In genomic region chr21:34570315-34570714, GRCh38 we compare ENCODE assay signal across 19 cellular contexts. TPM values are rescaled to one million over a fixed set of nuclear protein-coding genes. Genes with fewer than 3 reads are reported as not detected.
DNase-seq lines count a peak whose midpoint lies in the region; ATAC-seq, FAIRE-seq and TF ChIP-seq lines count a peak whose summit lies in the region.
"Had no signal": no experiment of that assay in that cellular context is flagged by ENCODE, and none has a peak within 500 bp of the region (broad histone marks: within the 10 kb centered on the region; RNA-seq: fewer than 3 reads in every experiment).

No MANE protein-coding gene starts in this region.

- peak; percentile 48 to 62 for ATAC-seq in lower lobe of right lung
- ATAC-seq: HepG2 had no signal

- H3K27ac ChIP-seq in lower lobe of right lung, result no peak overlapping the region

- H3K27me3 ChIP-seq in lower lobe of right lung (ENCODE audit: low read depth), result no peaks in the 10 kb centered on the region
- H3K27me3 ChIP-seq: Peyer's patch had no signal

- no peaks in the 10 kb centered on the region for H3K9me3 ChIP-seq in lower lobe of right lung
- H3K9me3 ChIP-seq: Peyer's patch had no signal

- no peak for FAIRE-seq in frontal cortex (lab: Jason Lieb, UNC)
- FAIRE-seq: D721Med, HepG2 had no signal

- intact Hi-C loops in lower lobe of right lung (cut with DNase I), result no loop called here

- H3K4me3 ChIP-seq in lower lobe of right lung, result no peak overlapping the region
- H3K4me3 ChIP-seq: Peyer's patch had no signal

- DNase-seq in GF-D8 (lab: John Stamatoyannopoulos, UW) (peak; percentile 34), NOMO-1 (lab: John Stamatoyannopoulos, UW; ENCODE audit: unreplicated experiment in 2 of 2) (peak; percentile 31 to 91), amniotic epithelial cell (ENCODE audit: low read depth) (peak; percentile 96), lower lobe of right lung (no peak), islet precursor cell (no peak), D341Med (ENCODE audit: low spot score) (no peak), frontal cortex (ENCODE audit: low spot score in 2 of 2) (no peak)
- DNase-seq in activated CD4-positive, alpha-beta T cell treated with anti-CD3 and anti-CD28 coated beads, Interleukin-2, amount 50 U/mL, for 4 hours, result no peak
- DNase-seq: CD4-positive, CD25-positive, alpha-beta regulatory T cell; DND-41; H7; NCI-H1092; NCI-H2227 treated with DMSO at 0.1 percent for 48 hours; NCI-H526; NK-92 treated with Interleukin-12 subunit alpha and Interleukin-12 subunit beta, amount 100 ng/mL, for 24 hours; Peyer's patch; Right ventricle myocardium superior had no signal

- TF ChIP-seq CTCF in lower lobe of right lung (IDR thresholded peaks at IDR 0.05), result no peak

- H3K4me1 ChIP-seq in lower lobe of right lung, result no peaks in the 10 kb centered on the region
- H3K4me1 ChIP-seq: Peyer's patch had no signal

- no peaks in the 10 kb centered on the region for H3K36me3 ChIP-seq in lower lobe of right lung
- H3K36me3 ChIP-seq: Peyer's patch had no signal

RNA-seq across cellular contexts. Expression of gene RCAN1, which starts 44.6 kb away (rescaled TPM):
- 22.9 TPM for total RNA-seq in lower lobe of right lung
- 88.0 TPM for total RNA-seq in frontal cortex

RNA-seq across cellular contexts. Expression of gene KCNE1, which starts 58.3 kb away (rescaled TPM):
- total RNA-seq in lower lobe of right lung, result 21.7 TPM
- 0.41 TPM for total RNA-seq in frontal cortex

Comparison
In these comparisons a context has a peak if more than half of its experiments do, and no peak if none do; other contexts are left out.
1. DNase-seq: peak in GF-D8 (single experiment), NOMO-1 (2 of 2) and amniotic epithelial cell (single experiment); none in lower lobe of right lung (single experiment), activated CD4-positive, alpha-beta T cell treated with anti-CD3 and anti-CD28 coated beads, Interleukin-2, amount 50 U/mL, for 4 hours (0 of 2), islet precursor cell (single experiment), D341Med (single experiment) and frontal cortex (0 of 2).
2. RNA of gene KCNE1, which starts 58.3 kb away (total RNA-seq): 21.7 TPM in lower lobe of right lung (single experiment); 0.41 TPM in frontal cortex (single experiment); every median in the first group is over 10 times any median in the second.